Comparison of ENCODE assay signal across 26 cellular contexts in the genomic region with DNA sequence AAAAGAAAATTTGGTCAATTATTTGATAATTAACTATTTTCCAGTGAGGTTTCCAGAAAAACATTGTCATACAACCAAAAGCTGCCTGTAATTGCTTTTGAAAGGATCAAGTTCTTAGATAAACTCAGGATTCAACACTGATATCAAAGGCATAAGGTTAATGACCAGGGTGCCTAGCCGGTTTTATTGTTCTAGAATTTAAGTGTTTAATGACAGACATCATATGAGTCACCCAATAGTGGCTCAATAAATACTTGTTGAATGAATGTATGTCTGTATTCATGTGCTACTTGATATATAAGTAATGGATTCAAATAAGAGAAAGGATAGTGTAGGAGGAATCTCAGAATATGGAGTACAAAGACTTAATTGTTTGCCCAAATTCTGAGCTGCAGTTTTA.
DNase-seq lines count a peak whose midpoint lies in the region; ATAC-seq and FAIRE-seq lines count a peak whose summit lies in the region.
"Had no signal": no experiment of that assay in that cellular context is flagged by ENCODE, and none has a peak within 500 bp of the region (broad histone marks: within the 10 kb centered on the region; RNA-seq: fewer than 3 reads in every experiment).

No MANE protein-coding gene starts in this region.

- no peaks in the 10 kb centered on the region for H3K4me1 Mint-ChIP-seq in T-cell
- H3K4me1 Mint-ChIP-seq: mesothelial cell of epicardium, naive B cell had no signal

- no peak overlapping the region for H3K27ac Mint-ChIP-seq in T-cell
- H3K27ac Mint-ChIP-seq: activated CD8-positive, alpha-beta T cell treated with anti-CD3 and anti-CD28 coated beads for 36 hours; activated naive CD4-positive, alpha-beta T cell treated with anti-CD3 and anti-CD28 coated beads, Interleukin-2, amount 50 U/mL, for 72 hours; GM23338; mesothelial cell of epicardium; naive B cell; stimulated activated naive CD8-positive, alpha-beta T cell treated with anti-CD3 and anti-CD28 coated beads, Interleukin-15, Interleukin-2, amounts not matched to agents 100 ng/mL and 50 ng/mL, for 24 hours; T-helper 17 cell had no signal

- ATAC-seq in HG03439 (IDR thresholded peaks at IDR 0.05; ENCODE audit: unreplicated experiment) (no peak), T-cell (replicated peaks in 1 of 4) (no peak)
- ATAC-seq: activated CD8-positive, alpha-beta T cell treated with anti-CD3 and anti-CD28 coated beads for 36 hours; activated naive CD4-positive, alpha-beta T cell treated with anti-CD3 and anti-CD28 coated beads, Interleukin-2, amount 50 U/mL, for 72 hours; gastroesophageal sphincter; GM23338; T-helper 17 cell had no signal

- H3K4me3 Mint-ChIP-seq in T-cell = no peak overlapping the region
- H3K4me3 Mint-ChIP-seq: activated CD8-positive, alpha-beta T cell treated with anti-CD3 and anti-CD28 coated beads for 36 hours; GM23338; mesothelial cell of epicardium; stimulated activated naive CD8-positive, alpha-beta T cell treated with anti-CD3 and anti-CD28 coated beads, Interleukin-15, Interleukin-2, amounts not matched to agents 100 ng/mL and 50 ng/mL, for 24 hours; T-helper 17 cell had no signal

- CTCF ChIA-PET in T-cell (lab: Charles Lee) = no interaction called here

- no peak for FAIRE-seq in GM19239 (lab: Jason Lieb, UNC)
- FAIRE-seq: GM12892, islet of Langerhans had no signal

- peak; percentile 4 for DNase-seq in HCEC 1CT
- DNase-seq in HT-29 (ENCODE audit: low spot score) = peak; percentile 17
- DNase-seq in NCI-H748 treated with DMSO at 0.1 percent for 48 hours (lab: John Stamatoyannopoulos, UW) = peak; percentile 82
- DNase-seq in epithelial cell of prostate (ENCODE audit: low read depth, low spot score) = peak; percentile 3
- no peak for DNase-seq in T-cell
- no peak for DNase-seq in GM19239 (ENCODE audit: insufficient read length, low spot score)
- DNase-seq: activated CD8-positive, alpha-beta T cell treated with anti-CD3 and anti-CD28 coated beads for 36 hours; hypothalamus; left ventricle myocardium inferior; MG63; naive B cell; NCI-H1436 treated with DMSO at 0.1 percent for 48 hours; NCI-H526; T-helper 17 cell; uterus had no signal

- POLR2A ChIA-PET in T-cell (lab: Charles Lee) = no interaction called here

- H3K36me3 Mint-ChIP-seq in T-cell = peaks cover 36% of the 10 kb centered on the region
- H3K36me3 Mint-ChIP-seq: mesothelial cell of epicardium had no signal

- H3K27me3 Mint-ChIP-seq in T-cell = no peaks in the 10 kb centered on the region
- H3K27me3 Mint-ChIP-seq: activated CD8-positive, alpha-beta T cell treated with anti-CD3 and anti-CD28 coated beads for 36 hours; naive B cell; stimulated activated naive CD8-positive, alpha-beta T cell treated with anti-CD3 and anti-CD28 coated beads, Interleukin-15, Interleukin-2, amounts not matched to agents 100 ng/mL and 50 ng/mL, for 24 hours; T-helper 17 cell had no signal

- H3K9me3 Mint-ChIP-seq in T-cell = peaks cover 0 to 3% (median 0%) of the 10 kb centered on the region in 3 donors
- H3K9me3 Mint-ChIP-seq: activated CD8-positive, alpha-beta T cell treated with anti-CD3 and anti-CD28 coated beads for 36 hours; activated naive CD4-positive, alpha-beta T cell treated with anti-CD3 and anti-CD28 coated beads, Interleukin-2, amount 50 U/mL, for 72 hours; GM23338; mesothelial cell of epicardium; naive B cell; stimulated activated naive CD8-positive, alpha-beta T cell treated with anti-CD3 and anti-CD28 coated beads, Interleukin-15, Interleukin-2, amounts not matched to agents 100 ng/mL and 50 ng/mL, for 24 hours had no signal

- H3K27ac ChIP-seq in epithelial cell of prostate = no peak overlapping the region
- H3K27ac ChIP-seq: coronary artery, gastroesophageal sphincter, left ventricle myocardium inferior, neutrophil, prostate gland, uterus had no signal

Comparison
In these comparisons a context has a peak if more than half of its experiments do, and no peak if none do; other contexts are left out.
1. DNase-seq: peak in HCEC 1CT (single experiment), HT-29 (single experiment), NCI-H748 treated with DMSO at 0.1 percent for 48 hours (single experiment) and epithelial cell of prostate (single experiment); none in T-cell (0 of 34) and GM19239 (single experiment).